8 cellular contexts compared by ENCODE assay signal in genomic region chr6:159970659-159971063, GRCh38. TPM values are rescaled to one million over a fixed set of nuclear protein-coding genes. Genes with fewer than 3 reads are reported as not detected.
DNase-seq lines count a peak whose midpoint lies in the region; ATAC-seq and TF ChIP-seq lines count a peak whose summit lies in the region.

No MANE protein-coding gene starts in this region.

- H3K9me3 ChIP-seq in ES-I3 (ENCODE audit: control insufficient read depth, insufficient read depth, low read length) (no peaks in the 10 kb centered on the region), PC-9 (ENCODE audit: insufficient read depth, low read depth) (no peaks in the 10 kb centered on the region), psoas muscle (no peaks in the 10 kb centered on the region)

- no peak overlapping the region for H2AFZ ChIP-seq in PC-9

- H3K27me3 ChIP-seq in PC-9 (ENCODE audit: insufficient read depth, low read depth) (no peaks in the 10 kb centered on the region; the same call in 1 of the 2 replicates), psoas muscle (ENCODE audit: insufficient read depth in 3 of 3, low read length in 2 of 3) (no peaks in the 10 kb centered on the region)

- H3F3A ChIP-seq in PC-9 (ENCODE audit: insufficient read depth, low read depth) = peaks cover 22% of the 10 kb centered on the region; the same call in 1 of the 2 replicates

- H3K9me3 Mint-ChIP-seq in endothelial cell (ENCODE audit: unreplicated experiment) = no peaks in the 10 kb centered on the region

- TF ChIP-seq CTCF in PC-9 (conservative IDR thresholded peaks at IDR 0.05) (no peak), endothelial cell (IDR thresholded peaks at IDR 0.05; ENCODE audit: unreplicated experiment) (no peak), psoas muscle (IDR thresholded peaks at IDR 0.05) (no peak)

- peak overlapping the region; percentile 67; the same call in 1 of the 2 replicates for H3K9ac ChIP-seq in ES-I3 (ENCODE audit: low read depth, low read length)

- POLR2A ChIA-PET in PC-9 (lab: Charles Lee; ENCODE audit: unreplicated experiment) = no interaction called here

- H3K36me3 ChIP-seq in ES-I3 (ENCODE audit: insufficient read depth, low read length) = no peaks in the 10 kb centered on the region
- H3K36me3 ChIP-seq in PC-9 (ENCODE audit: low read depth) = no peaks in the 10 kb centered on the region
- H3K36me3 ChIP-seq in psoas muscle (ENCODE audit: insufficient read depth in 1 of 2, low read depth in 1 of 2) = no peaks in the 10 kb centered on the region

- H3K4me1 ChIP-seq in ES-I3 (ENCODE audit: insufficient read depth, low read length) (peaks cover 8% of the 10 kb centered on the region; the same call in 1 of the 2 replicates), PC-9 (replicated peaks; ENCODE audit: insufficient read depth) (peaks cover 32% of the 10 kb centered on the region), psoas muscle (peaks cover 59% of the 10 kb centered on the region)

- H3K27me3 Mint-ChIP-seq in endothelial cell (ENCODE audit: unreplicated experiment) = peaks cover 14% of the 10 kb centered on the region

- H3K4me3 ChIP-seq in PC-9 = peak overlapping the region; percentile 82; the same call in 1 of the 2 replicates
- H3K4me3 ChIP-seq in psoas muscle = peak overlapping the region; percentile 89

- ATAC-seq in psoas muscle (no peak), HG02970 (IDR thresholded peaks at IDR 0.05; ENCODE audit: low FRiP score, unreplicated experiment) (no peak), HG03196 (IDR thresholded peaks at IDR 0.05; ENCODE audit: unreplicated experiment) (no peak)

- H3K36me3 Mint-ChIP-seq in endothelial cell (ENCODE audit: low read depth, unreplicated experiment) = peaks cover 6% of the 10 kb centered on the region

- no TSS peak for BruUV-seq in PC-9 (replicated peaks; lab: Mats Ljungman, UMichigan)

- intact Hi-C loops in PC-9 (cut with micrococcal nuclease; ENCODE audit: unreplicated experiment) = loop anchor here (5.0 to 10.0 kb wide), 2 partner anchors 67 to 186 kb away; partner anchors contain the start of gene TCP1
- intact Hi-C loops in psoas muscle (cut with DNase I) = loop anchor here (5.0 to 10.0 kb wide), 3 partner anchors 37 to 276 kb away; partner anchors contain the start of gene SOD2 (in 1 of the 2)

- H3K27ac ChIP-seq in PC-9 (no peak overlapping the region), psoas muscle (peak overlapping the region; percentile 97)

- peak overlapping the region; percentile 96 for H3K4me3 Mint-ChIP-seq in endothelial cell (ENCODE audit: unreplicated experiment)

- H4K20me1 ChIP-seq in PC-9 (ENCODE audit: insufficient read depth) = peaks cover 11% of the 10 kb centered on the region

- 38 to 62% (median 44%) methylated on average over 18 of the region's 18 CpGs for WGBS in psoas muscle, 3 donors

- H3K4me1 Mint-ChIP-seq in endothelial cell (ENCODE audit: unreplicated experiment) = peaks cover 38% of the 10 kb centered on the region

- H3K4me2 ChIP-seq in PC-9 = peak overlapping the region; percentile 94

- DNase-seq in PC-9 (no peak), endothelial cell (ENCODE audit: low spot score) (no peak), psoas muscle (no peak), NCI-H510A (lab: John Stamatoyannopoulos, UW) (no peak), T-helper 9 cell (no peak)

- CTCF ChIA-PET in PC-9 (lab: Charles Lee) = no interaction called here

- peaks cover 62% of the 10 kb centered on the region for H3K79me2 ChIP-seq in PC-9 (ENCODE audit: low read depth)

- no peak overlapping the region for H3K27ac Mint-ChIP-seq in endothelial cell (ENCODE audit: unreplicated experiment)

- no peaks in the 10 kb centered on the region for H3K9me2 ChIP-seq in PC-9 (ENCODE audit: insufficient read depth)

RNA-seq across cellular contexts. Expression of gene IGF2R, which starts 1.8 kb away (rescaled TPM):
- total RNA-seq in PC-9 (2021) (50.9 and 53.1 TPM in 2 replicates), endothelial cell (ENCODE audit: unreplicated experiment) (108 TPM), psoas muscle (100 to 1,000 TPM; 113 to 167 (median 157) TPM)
- polyA plus RNA-seq in psoas muscle = 10 to 100 TPM; 40.1 to 91.0 (median 48.4) TPM
